ENCODE assay signal across 12 cellular contexts in genomic region chr2:18741888-18742287, GRCh38.
"Had no signal": no experiment of that assay in that cellular context is flagged by ENCODE, and none has a peak within 500 bp of the region (broad histone marks: within the 10 kb centered on the region; RNA-seq: fewer than 3 reads in every experiment).

No MANE protein-coding gene starts in this region.

- H3K36me3 Mint-ChIP-seq: brain had no signal

- H3K27ac Mint-ChIP-seq: activated naive CD8-positive, alpha-beta T cell had no signal

- H3K4me3 Mint-ChIP-seq: activated naive CD8-positive, alpha-beta T cell had no signal

- H3K9me3 ChIP-seq: ovary had no signal

- H3K27me3 ChIP-seq: ovary had no signal

- H3K4me3 ChIP-seq: ovary had no signal

- H3K27me3 Mint-ChIP-seq: activated naive CD8-positive, alpha-beta T cell; brain had no signal

- H3K27ac ChIP-seq: ovary had no signal

- H3K36me3 ChIP-seq: ovary had no signal

- DNase-seq: activated CD4-positive, alpha-beta T cell treated with anti-CD3 and anti-CD28 coated beads, Interleukin-2, amount 50 U/mL, for 1 hour; activated CD8-positive, alpha-beta memory T cell treated with anti-CD3 and anti-CD28 coated beads for 24 hours; activated gamma-delta T cell treated with Interleukin-2 at 50 U/mL for 16 hours; effector CD8-positive, alpha-beta T cell; kidney; stimulated activated CD4-positive, alpha-beta T cell treated with anti-CD3 and anti-CD28 coated beads, Interleukin-4, amount 100 ng/mL, for 4 hours; stimulated activated CD8-positive, alpha-beta memory T cell treated with anti-CD3 and anti-CD28 coated beads, Interleukin-4, amount 100 ng/mL, for 48 hours; stimulated activated naive CD4-positive, alpha-beta T cell treated with Interleukin-2 at 50 U/mL for 16 hours; trophoblast cell had no signal
